Comparison of ENCODE assay signal across 12 cellular contexts in genomic region chr1:154222918-154223317, GRCh38. TPM values are rescaled to one million over a fixed set of nuclear protein-coding genes. Genes with fewer than 3 reads are reported as not detected.
DNase-seq lines count a peak whose midpoint lies in the region; ATAC-seq, FAIRE-seq and TF ChIP-seq lines count a peak whose summit lies in the region.
"Had no signal": no experiment of that assay in that cellular context is flagged by ENCODE, and none has a peak within 500 bp of the region (broad histone marks: within the 10 kb centered on the region; RNA-seq: fewer than 3 reads in every experiment).

No MANE protein-coding gene starts in this region.

- no peak for DNase-seq in astrocyte (ENCODE audit: low read depth)
- DNase-seq in naive thymus-derived CD4-positive, alpha-beta T cell: no peak
- no peak for DNase-seq in NCI-H524 (lab: John Stamatoyannopoulos, UW)
- DNase-seq in H4 (ENCODE audit: low spot score): no peak
- DNase-seq in epidermal melanocyte (ENCODE audit: insufficient read length, low spot score): no peak
- DNase-seq: DMS53, WERI-Rb-1 had no signal

- POLR2A ChIA-PET in naive thymus-derived CD4-positive, alpha-beta T cell (lab: Charles Lee): interaction anchor here (0.7 to 1.6 kb wide), 10 partner anchors 15 to 439 kb away, joined by 3 to 4 read pairs (median 3); no protein-coding TSS in a partner anchor

- TF ChIP-seq CTCF in astrocyte (IDR thresholded peaks at IDR 0.05; ENCODE audit: insufficient read depth, low read depth, low read length): no peak

- peaks cover 28 to 57% (median 42%) of the 10 kb centered on the region in 10 experiments for H3K4me1 ChIP-seq in BLaER1 treated with 17β-estradiol and CSF1 and Interleukin-3, amounts not matched to agents 10 nM and 100 nM
- H3K4me1 ChIP-seq in HUES6 (ENCODE audit: control insufficient read depth, insufficient read depth, low read length) (peaks cover 22% of the 10 kb centered on the region), astrocyte (ENCODE audit: insufficient read depth, low read length) (peaks cover 23% of the 10 kb centered on the region)
- peaks cover 39 to 40% of the 10 kb centered on the region in 2 donors for H3K4me1 ChIP-seq in naive thymus-derived CD4-positive, alpha-beta T cell (ENCODE audit: control insufficient read depth in 2 of 2, insufficient read depth in 2 of 2, low read length in 2 of 2)

- H3K27ac Mint-ChIP-seq in astrocyte (ENCODE audit: unreplicated experiment): peak overlapping the region; percentile 43
- peak overlapping the region; percentile 3 to 100 (median 98) for H3K27ac Mint-ChIP-seq in naive thymus-derived CD4-positive, alpha-beta T cell

- H3K4me3 ChIP-seq in BLaER1 treated with 17β-estradiol and CSF1 and Interleukin-3, amounts not matched to agents 10 nM and 100 nM: peak overlapping the region; percentile 71 to 92 (median 82); a peak in 16 of 20 replicates
- H3K4me3 ChIP-seq in HUES6 (ENCODE audit: low read depth, low read length) (peak overlapping the region; percentile 99), astrocyte (ENCODE audit: insufficient read depth, low read depth, low read length) (peak overlapping the region; percentile 82)
- H3K4me3 ChIP-seq in naive thymus-derived CD4-positive, alpha-beta T cell (ENCODE audit: low read length): no peak overlapping the region

- peaks cover 52 to 77% (median 64%) of the 10 kb centered on the region in 11 experiments for H4K20me1 ChIP-seq in BLaER1 treated with 17β-estradiol and CSF1 and Interleukin-3, amounts not matched to agents 10 nM and 100 nM
- H4K20me1 ChIP-seq in astrocyte (ENCODE audit: insufficient read depth, low read length): peaks cover 78% of the 10 kb centered on the region

- no peak for ATAC-seq in naive thymus-derived CD4-positive, alpha-beta T cell
- ATAC-seq in GM21515 (IDR thresholded peaks at IDR 0.05; ENCODE audit: unreplicated experiment): no peak

- FAIRE-seq in astrocyte (lab: Jason Lieb, UNC): no peak

- peaks cover 23% of the 10 kb centered on the region for H3K4me1 Mint-ChIP-seq in astrocyte (ENCODE audit: low read depth, unreplicated experiment)
- H3K4me1 Mint-ChIP-seq in naive thymus-derived CD4-positive, alpha-beta T cell: peaks cover 54 to 77% (median 72%) of the 10 kb centered on the region in 7 donors

- intact Hi-C loops in naive thymus-derived CD4-positive, alpha-beta T cell (cut with micrococcal nuclease): loop anchor here (5.0 to 10.0 kb wide), 3 partner anchors 404 to 1972 kb away; partner anchors contain the start of genes PYGO2 (in 1 of the 2) and SLC25A44 (in 1 of the 2)

- H3K9me3 ChIP-seq in BLaER1 treated with 17β-estradiol and CSF1 and Interleukin-3, amounts not matched to agents 10 nM and 100 nM (replicated peaks in 1 of 11): no peaks in the 10 kb centered on the region
- H3K9me3 ChIP-seq in HUES6 (ENCODE audit: control insufficient read depth, insufficient read depth, low read depth, low read length): no peaks in the 10 kb centered on the region
- no peaks in the 10 kb centered on the region for H3K9me3 ChIP-seq in astrocyte (ENCODE audit: insufficient read depth, low read depth, low read length)
- no peaks in the 10 kb centered on the region for H3K9me3 ChIP-seq in naive thymus-derived CD4-positive, alpha-beta T cell (ENCODE audit: control insufficient read depth in 2 of 3, low read length in 3 of 3)

- H3K9ac ChIP-seq in BLaER1 treated with 17β-estradiol and CSF1 and Interleukin-3, amounts not matched to agents 10 nM and 100 nM: peak overlapping the region in 7 of 11 experiments; percentile 20 to 99 (median 92); a peak in 7 of 22 replicates
- H3K9ac ChIP-seq in HUES6 (ENCODE audit: low read length) (no peak overlapping the region), astrocyte (ENCODE audit: low read length) (no peak overlapping the region)
- H3K9ac ChIP-seq: parathyroid adenoma had no signal

- no peaks in the 10 kb centered on the region for H3K27me3 Mint-ChIP-seq in astrocyte (ENCODE audit: low read depth, unreplicated experiment)
- peaks cover 0 to 4% (median 0%) of the 10 kb centered on the region in 5 donors for H3K27me3 Mint-ChIP-seq in naive thymus-derived CD4-positive, alpha-beta T cell

- CTCF ChIA-PET in naive thymus-derived CD4-positive, alpha-beta T cell (lab: Charles Lee): interaction anchor here (0.7 to 1.7 kb wide), 2 partner anchors 23 to 73 kb away, joined by 4 to 6 read pairs; no protein-coding TSS in a partner anchor

- peak overlapping the region; percentile 99 for H3K4me3 Mint-ChIP-seq in astrocyte (ENCODE audit: unreplicated experiment)
- H3K4me3 Mint-ChIP-seq in naive thymus-derived CD4-positive, alpha-beta T cell: peak overlapping the region; percentile 48 to 100 (median 94)

- H3K9me3 Mint-ChIP-seq in astrocyte (ENCODE audit: unreplicated experiment): no peaks in the 10 kb centered on the region
- peaks cover 0 to 3% (median 0%) of the 10 kb centered on the region in 11 donors for H3K9me3 Mint-ChIP-seq in naive thymus-derived CD4-positive, alpha-beta T cell

- H3K27me3 ChIP-seq in BLaER1 treated with 17β-estradiol and CSF1 and Interleukin-3, amounts not matched to agents 10 nM and 100 nM: no peaks in the 10 kb centered on the region
- H3K27me3 ChIP-seq in HUES6 (ENCODE audit: control insufficient read depth, insufficient read depth, low read length): no peaks in the 10 kb centered on the region
- H3K27me3 ChIP-seq in astrocyte (ENCODE audit: insufficient read depth, low read length): no peaks in the 10 kb centered on the region
- no peaks in the 10 kb centered on the region for H3K27me3 ChIP-seq in naive thymus-derived CD4-positive, alpha-beta T cell (ENCODE audit: control insufficient read depth in 2 of 2, insufficient read depth in 2 of 2, low read length in 2 of 2)

- H3K36me3 ChIP-seq in BLaER1 treated with 17β-estradiol and CSF1 and Interleukin-3, amounts not matched to agents 10 nM and 100 nM: peaks cover 44 to 68% (median 53%) of the 10 kb centered on the region in 11 experiments
- H3K36me3 ChIP-seq in HUES6 (ENCODE audit: control insufficient read depth, insufficient read depth, low read length) (peaks cover 54% of the 10 kb centered on the region), astrocyte (ENCODE audit: insufficient read depth, low read length) (peaks cover 31% of the 10 kb centered on the region)
- peaks cover under 1 to 49% (median 6%) of the 10 kb centered on the region in 3 experiments for H3K36me3 ChIP-seq in naive thymus-derived CD4-positive, alpha-beta T cell (ENCODE audit: control insufficient read depth in 2 of 3, insufficient read depth in 3 of 3, low read length in 3 of 3)

- peaks cover 94% of the 10 kb centered on the region for H3K79me2 ChIP-seq in astrocyte (ENCODE audit: insufficient read depth, low read length)

- peak overlapping the region in 3 of 11 experiments; percentile 96 to 97 (median 96); a peak in 5 of 22 replicates for H3K27ac ChIP-seq in BLaER1 treated with 17β-estradiol and CSF1 and Interleukin-3, amounts not matched to agents 10 nM and 100 nM
- H3K27ac ChIP-seq in HUES6 (ENCODE audit: low read depth, low read length) (no peak overlapping the region), astrocyte (ENCODE audit: low read depth, low read length) (no peak overlapping the region)
- peak overlapping the region; percentile 99 for H3K27ac ChIP-seq in naive thymus-derived CD4-positive, alpha-beta T cell (ENCODE audit: low read depth, low read length)
- H3K27ac ChIP-seq: WERI-Rb-1 had no signal

- peak overlapping the region; percentile 84 to 95 (median 92) for H3K4me2 ChIP-seq in BLaER1 treated with 17β-estradiol and CSF1 and Interleukin-3, amounts not matched to agents 10 nM and 100 nM
- peak overlapping the region; percentile 87 for H3K4me2 ChIP-seq in astrocyte (ENCODE audit: low read length)

- H3K36me3 Mint-ChIP-seq in astrocyte (ENCODE audit: low read depth, unreplicated experiment): peaks cover 10% of the 10 kb centered on the region
- H3K36me3 Mint-ChIP-seq in naive thymus-derived CD4-positive, alpha-beta T cell: peaks cover 13 to 44% (median 28%) of the 10 kb centered on the region in 5 donors

- no peak overlapping the region for H2AFZ ChIP-seq in astrocyte (ENCODE audit: low read depth, low read length)
- H2AFZ ChIP-seq: parathyroid adenoma had no signal

RNA-seq across cellular contexts. Expression of gene UBAP2L, which starts 2.2 kb away (rescaled TPM):
- 203 and 218 TPM in 2 replicates for total RNA-seq in astrocyte
- total RNA-seq in naive thymus-derived CD4-positive, alpha-beta T cell: 100 to 1,000 TPM; 183 to 235 (median 189) TPM
- 10 to 100 TPM; 49.4 to 79.0 TPM for polyA plus RNA-seq in naive thymus-derived CD4-positive, alpha-beta T cell
- total RNA-seq in H4 (2014; rRNA removed; shearing (Covaris generic)): 74.3 and 85.9 TPM in 2 replicates

RNA-seq across cellular contexts. Expression of gene CFAP141, which starts 16.8 kb away (rescaled TPM):
- total RNA-seq in astrocyte: not detected in 2 replicates
- not detected for total RNA-seq in naive thymus-derived CD4-positive, alpha-beta T cell
- not detected for polyA plus RNA-seq in naive thymus-derived CD4-positive, alpha-beta T cell
- total RNA-seq in H4 (2014; rRNA removed; shearing (Covaris generic)): not detected in 2 replicates
- total RNA-seq: cardiac septum had no signal

RNA-seq across cellular contexts. Expression of gene TPM3, which starts 31.0 kb away (rescaled TPM):
- total RNA-seq in astrocyte: 600 and 687 TPM in 2 replicates
- 100 to 1,000 TPM; 264 to 688 (median 281) TPM for total RNA-seq in naive thymus-derived CD4-positive, alpha-beta T cell
- 100 to 1,000 TPM; 653 to 718 TPM for polyA plus RNA-seq in naive thymus-derived CD4-positive, alpha-beta T cell
- total RNA-seq in H4 (2014; rRNA removed; shearing (Covaris generic)): 482 and 546 TPM in 2 replicates

RNA-seq across cellular contexts. Expression of gene HAX1, which starts 49.5 kb away (rescaled TPM):
- total RNA-seq in astrocyte: 82.2 and 89.9 TPM in 2 replicates
- total RNA-seq in naive thymus-derived CD4-positive, alpha-beta T cell: 100 to 1,000 TPM in 3 of 5 experiments, 10 to 100 TPM in 2; 71.9 to 111 (median 104) TPM
- 100 to 1,000 TPM; 198 to 201 TPM for polyA plus RNA-seq in naive thymus-derived CD4-positive, alpha-beta T cell
- 188 and 214 TPM in 2 replicates for total RNA-seq in H4 (2014; rRNA removed; shearing (Covaris generic))

Comparison
In these comparisons a context has a peak if more than half of its experiments do, and no peak if none do; other contexts are left out.
1. H3K9ac ChIP-seq: peak in BLaER1 treated with 17β-estradiol and CSF1 and Interleukin-3, amounts not matched to agents 10 nM and 100 nM (7 of 11); none in HUES6 (single experiment) and astrocyte (single experiment).